ENCODE assay signal across 8 cellular contexts in genomic region chr6:36874016-36874442, GRCh38. TPM values are rescaled to one million over a fixed set of nuclear protein-coding genes. Genes with fewer than 3 reads are reported as not detected.
DNase-seq lines count a peak whose midpoint lies in the region; ATAC-seq, FAIRE-seq and TF ChIP-seq lines count a peak whose summit lies in the region.

No MANE protein-coding gene starts in this region.

- 5 to 6% methylated on average over 9 of the region's 9 CpGs for WGBS in body of pancreas, 2 donors

- FAIRE-seq in H54 (lab: Jason Lieb, UNC): no peak

- H3K4me3 ChIP-seq in AG10803 (ENCODE audit: low read length) (peak overlapping the region; percentile 98), HFF-Myc (replicated peaks; ENCODE audit: low read depth, low read length) (peak overlapping the region; percentile 73), body of pancreas (peak overlapping the region; percentile 69 to 75), tibial artery (peak overlapping the region; percentile 81 to 84)

- peak overlapping the region; percentile 86 to 95 (median 92) for H3K27ac ChIP-seq in body of pancreas
- peak overlapping the region in 1 of 2 donors; percentile 81 for H3K27ac ChIP-seq in tibial artery

- H3K27me3 ChIP-seq in body of pancreas (no peaks in the 10 kb centered on the region), tibial artery (no peaks in the 10 kb centered on the region)

- no peaks in the 10 kb centered on the region for H3K36me3 ChIP-seq in body of pancreas (replicated peaks in 1 of 2; ENCODE audit: insufficient read depth in 1 of 2, low read depth in 2 of 2)
- peaks cover 0 to 23% (median 5%) of the 10 kb centered on the region in 3 donors for H3K36me3 ChIP-seq in tibial artery

- H3K4me1 ChIP-seq in body of pancreas: peaks cover 13% of the 10 kb centered on the region
- peaks cover 0 to 16% (median 4%) of the 10 kb centered on the region in 4 donors for H3K4me1 ChIP-seq in tibial artery

- TF ChIP-seq POLR2A in body of pancreas (IDR thresholded peaks at IDR 0.05) (peak in 1 of 3 donors; percentile 19), H54 (IDR thresholded peaks at IDR 0.05; ENCODE audit: low read depth, low read length) (no peak)

- peak; percentile 12 for DNase-seq in AG10803 (ENCODE audit: low read depth)
- DNase-seq in HFF-Myc (ENCODE audit: extremely low read depth, low read depth): no peak
- peak; percentile 66 to 87 (median 79) for DNase-seq in body of pancreas
- no peak for DNase-seq in left lobe of liver (ENCODE audit: low spot score)
- DNase-seq in tibial artery: no peak
- no peak for DNase-seq in NCI-H345 (lab: John Stamatoyannopoulos, UW)
- no peak for DNase-seq in H54 (ENCODE audit: insufficient read length, low spot score)

- ATAC-seq in body of pancreas (peak; percentile 27), left lobe of liver (peak; percentile 3), HG02870 (IDR thresholded peaks at IDR 0.05; ENCODE audit: unreplicated experiment) (no peak)

- intact Hi-C loops in body of pancreas (cut with DNase I): no loop called here
- intact Hi-C loops in tibial artery (cut with DNase I; ENCODE audit: low total_unique reads): no loop called here

- TF ChIP-seq CTCF in AG10803 (conservative IDR thresholded peaks at IDR 0.05; ENCODE audit: low read length) (no peak), HFF-Myc (IDR thresholded peaks at IDR 0.05; ENCODE audit: low read depth, low read length, missing control alignments) (no peak), body of pancreas (IDR thresholded peaks at IDR 0.05) (no peak), tibial artery (IDR thresholded peaks at IDR 0.05) (no peak)

- H3K9me3 ChIP-seq in body of pancreas (no peaks in the 10 kb centered on the region), tibial artery (no peaks in the 10 kb centered on the region)

RNA-seq across cellular contexts. Expression of gene PPIL1, which starts 0.6 kb away (rescaled TPM):
- 1 to 10 TPM; 5.9 to 6.5 TPM for total RNA-seq in body of pancreas
- total RNA-seq in left lobe of liver: 10.7 TPM

RNA-seq across cellular contexts. Expression of gene C6orf89, which starts 11.7 kb away (rescaled TPM):
- 10 to 100 TPM; 16.5 to 25.7 TPM for total RNA-seq in body of pancreas
- total RNA-seq in left lobe of liver: 34.1 TPM

RNA-seq across cellular contexts. Expression of gene CPNE5, which starts 34.8 kb away (rescaled TPM):
- total RNA-seq in body of pancreas: under 1 TPM in 1 of 2 donors, not detected in 1; 0.78 TPM
- total RNA-seq in left lobe of liver: 0.25 TPM

Comparison
In these comparisons a context has a peak if more than half of its experiments do, and no peak if none do; other contexts are left out.
1. DNase-seq: peak in AG10803 (single experiment) and body of pancreas (4 of 4); none in HFF-Myc (single experiment), left lobe of liver (single experiment), tibial artery (0 of 2), NCI-H345 (single experiment) and H54 (single experiment).
2. Peak in every context shown above with its lines, with median percentiles within 50 percentile points of each other: H3K4me3 ChIP-seq.